Comparison of ENCODE assay signal across 8 cellular contexts in genomic region chr7:140212100-140212881, GRCh38.
DNase-seq lines count a peak whose midpoint lies in the region; ATAC-seq and TF ChIP-seq lines count a peak whose summit lies in the region.

No MANE protein-coding gene starts in this region.

- no peaks in the 10 kb centered on the region for H3K27me3 Mint-ChIP-seq in central memory CD8-positive, alpha-beta T cell

- peaks cover 48% of the 10 kb centered on the region for H3K4me1 Mint-ChIP-seq in central memory CD8-positive, alpha-beta T cell

- H3K27ac Mint-ChIP-seq in central memory CD8-positive, alpha-beta T cell (ENCODE audit: low read depth): peak overlapping the region; percentile 73

- H3K4me3 Mint-ChIP-seq in central memory CD8-positive, alpha-beta T cell: peak overlapping the region; percentile 56

- peaks cover 1% of the 10 kb centered on the region for H3K36me3 Mint-ChIP-seq in central memory CD8-positive, alpha-beta T cell (ENCODE audit: insufficient read depth)

- H3K9me3 Mint-ChIP-seq in central memory CD8-positive, alpha-beta T cell: no peaks in the 10 kb centered on the region

- DNase-seq in GM10266 (ENCODE audit: extremely low spot score) (peak; percentile 69), DMS153 (lab: John Stamatoyannopoulos, UW) (no peak), NCI-H510A treated with DMSO at 0.1 percent for 48 hours (lab: John Stamatoyannopoulos, UW) (no peak), OCI-M1 (lab: John Stamatoyannopoulos, UW) (no peak), NCI-H1417 (lab: John Stamatoyannopoulos, UW) (no peak)
- DNase-seq in central memory CD8-positive, alpha-beta T cell (ENCODE audit: low spot score in 2 of 2): no peak

- ATAC-seq in GM19468 (IDR thresholded peaks at IDR 0.05; ENCODE audit: extremely low read depth, unreplicated experiment) (peak; percentile 57), HG03442 (IDR thresholded peaks at IDR 0.05; ENCODE audit: unreplicated experiment) (peak; percentile 61)
- ATAC-seq in central memory CD8-positive, alpha-beta T cell (replicated peaks; ENCODE audit: extremely low read depth, poor library complexity, severe bottlenecking): no peak

- TF ChIP-seq CTCF in GM10266 (IDR thresholded peaks at IDR 0.05; ENCODE audit: control insufficient read depth, insufficient read depth, low read depth, missing control alignments): no peak
